1 cellular context compared by ENCODE assay signal in the genomic region with DNA sequence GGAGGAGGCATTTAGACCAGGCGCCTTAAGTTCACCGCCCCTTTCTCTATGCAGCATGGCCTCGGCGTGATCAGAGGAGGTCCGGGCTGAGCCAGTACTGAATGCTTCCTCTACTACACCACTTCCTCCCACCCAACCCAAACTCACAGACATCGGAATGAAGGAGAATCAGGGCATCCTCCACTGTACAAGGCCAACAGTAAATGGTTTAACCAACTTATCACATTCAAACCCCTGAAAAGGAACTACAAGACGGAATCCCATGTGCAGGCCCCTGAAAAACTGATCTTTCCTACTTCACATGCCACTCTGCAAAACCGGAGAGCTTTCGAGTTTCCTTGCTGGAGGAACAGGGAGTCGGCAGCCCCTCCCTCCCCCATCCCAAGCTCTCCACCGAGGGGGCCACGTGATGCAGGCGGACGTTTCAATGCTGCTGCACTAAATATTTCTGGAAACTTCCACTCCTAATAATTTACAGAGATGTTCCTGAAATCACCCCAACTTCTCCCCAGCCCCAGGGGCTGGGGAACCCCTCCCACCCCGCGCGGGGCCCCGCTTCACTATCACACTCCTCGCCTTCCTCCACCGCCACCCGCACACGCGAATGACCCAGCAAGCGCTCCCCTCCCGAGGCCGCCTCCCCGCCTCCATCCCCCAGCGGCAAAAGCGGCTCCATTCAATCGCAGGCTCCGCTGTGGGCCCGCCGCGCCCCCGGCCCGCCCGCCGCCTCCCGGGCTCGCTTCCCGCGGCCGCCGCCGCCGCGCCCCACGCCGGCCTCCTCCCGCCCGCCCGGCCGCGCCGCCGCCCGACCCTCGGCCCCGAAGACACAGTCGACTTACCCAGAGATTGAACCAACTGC.
A peak's percentile ranks its signal among the peaks of the same experiment; 100 is the strongest.
TF ChIP-seq lines count a peak whose summit lies in the region.

No MANE protein-coding gene starts in this region.

TF ChIP-seq in GM12878, 131 proteins besides CTCF, POLR2A, EP300 and RAD21 (continued from another document and continues in another):
- TF ChIP-seq, protein P1, sequence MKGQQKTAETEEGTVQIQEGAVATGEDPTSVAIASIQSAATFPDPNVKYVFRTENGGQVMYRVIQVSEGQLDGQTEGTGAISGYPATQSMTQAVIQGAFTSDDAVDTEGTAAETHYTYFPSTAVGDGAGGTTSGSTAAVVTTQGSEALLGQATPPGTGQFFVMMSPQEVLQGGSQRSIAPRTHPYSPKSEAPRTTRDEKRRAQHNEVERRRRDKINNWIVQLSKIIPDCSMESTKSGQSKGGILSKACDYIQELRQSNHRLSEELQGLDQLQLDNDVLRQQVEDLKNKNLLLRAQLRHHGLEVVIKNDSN (IDR thresholded peaks at IDR 0.05; ENCODE audit: borderline replicate concordance, extremely low read length, insufficient read depth, low read depth, low read length): peak; percentile 79
- TF ChIP-seq SREBF1 (IDR thresholded peaks at IDR 0.05; ENCODE audit: low read length) (no peak), RFX5 (IDR thresholded peaks at IDR 0.05; ENCODE audit: low read depth, low read length) (no peak), IRF4 (IDR thresholded peaks at IDR 0.05; ENCODE audit: low read depth, low read length) (no peak), BACH1 (IDR thresholded peaks at IDR 0.05; ENCODE audit: borderline replicate concordance) (no peak), PKNOX1 (IDR thresholded peaks at IDR 0.05) (no peak), NR2C1 (IDR thresholded peaks at IDR 0.05) (no peak), SIX5 (IDR thresholded peaks at IDR 0.05; ENCODE audit: low read depth, low read length, severe bottlenecking) (no peak), ZNF207 (IDR thresholded peaks at IDR 0.05; ENCODE audit: borderline replicate concordance) (0 out of 2 replicates have a peak, but pooled peaks have one; percentile 40), EGR1 (IDR thresholded peaks at IDR 0.05; ENCODE audit: borderline replicate concordance in 1 of 2, low read depth in 2 of 2, low read length in 2 of 2) (0 out of 3 replicates have a peak, but pooled peaks of 1 of the 2 experiments have one; percentile 14), TARDBP (IDR thresholded peaks at IDR 0.05; ENCODE audit: borderline replicate concordance) (no peak), NR2F1 (conservative IDR thresholded peaks at IDR 0.05) (no peak), ATF7 (IDR thresholded peaks at IDR 0.05; ENCODE audit: low read depth) (no peak), SMC3 (IDR thresholded peaks at IDR 0.05; ENCODE audit: borderline replicate concordance, low read length) (no peak), PBX3 (IDR thresholded peaks at IDR 0.05; ENCODE audit: insufficient replicate concordance, low read depth, low read length) (no peak), PAX5 (IDR thresholded peaks at IDR 0.05; ENCODE audit: borderline replicate concordance, low read depth, low read length) (no peak), TCF3 (IDR thresholded peaks at IDR 0.05; ENCODE audit: borderline replicate concordance, insufficient read depth, low read depth, low read length) (0 out of 2 replicates have a peak, but pooled peaks have one; percentile 24)
- TF ChIP-seq, protein P2, sequence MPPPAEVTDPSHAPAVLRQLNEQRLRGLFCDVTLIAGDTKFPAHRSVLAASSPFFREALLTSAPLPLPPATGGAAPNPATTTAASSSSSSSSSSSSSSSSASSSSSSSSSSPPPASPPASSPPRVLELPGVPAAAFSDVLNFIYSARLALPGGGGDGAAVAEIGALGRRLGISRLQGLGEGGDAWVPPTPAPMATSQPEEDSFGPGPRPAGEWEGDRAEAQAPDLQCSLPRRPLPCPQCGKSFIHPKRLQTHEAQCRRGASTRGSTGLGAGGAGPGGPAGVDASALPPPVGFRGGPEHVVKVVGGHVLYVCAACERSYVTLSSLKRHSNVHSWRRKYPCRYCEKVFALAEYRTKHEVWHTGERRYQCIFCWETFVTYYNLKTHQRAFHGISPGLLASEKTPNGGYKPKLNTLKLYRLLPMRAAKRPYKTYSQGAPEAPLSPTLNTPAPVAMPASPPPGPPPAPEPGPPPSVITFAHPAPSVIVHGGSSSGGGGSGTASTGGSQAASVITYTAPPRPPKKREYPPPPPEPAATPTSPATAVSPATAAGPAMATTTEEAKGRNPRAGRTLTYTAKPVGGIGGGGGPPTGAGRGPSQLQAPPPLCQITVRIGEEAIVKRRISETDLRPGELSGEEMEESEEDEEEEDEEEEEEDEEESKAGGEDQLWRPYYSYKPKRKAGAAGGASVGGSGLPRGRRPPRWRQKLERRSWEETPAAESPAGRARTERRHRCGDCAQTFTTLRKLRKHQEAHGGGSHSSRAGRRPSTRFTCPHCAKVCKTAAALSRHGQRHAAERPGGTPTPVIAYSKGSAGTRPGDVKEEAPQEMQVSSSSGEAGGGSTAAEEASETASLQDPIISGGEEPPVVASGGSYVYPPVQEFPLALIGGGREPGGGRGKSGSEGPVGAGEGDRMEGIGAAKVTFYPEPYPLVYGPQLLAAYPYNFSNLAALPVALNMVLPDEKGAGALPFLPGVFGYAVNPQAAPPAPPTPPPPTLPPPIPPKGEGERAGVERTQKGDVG (CRISPR knock-in tag; IDR thresholded peaks at IDR 0.05): no peak
- TF ChIP-seq, protein P3, sequence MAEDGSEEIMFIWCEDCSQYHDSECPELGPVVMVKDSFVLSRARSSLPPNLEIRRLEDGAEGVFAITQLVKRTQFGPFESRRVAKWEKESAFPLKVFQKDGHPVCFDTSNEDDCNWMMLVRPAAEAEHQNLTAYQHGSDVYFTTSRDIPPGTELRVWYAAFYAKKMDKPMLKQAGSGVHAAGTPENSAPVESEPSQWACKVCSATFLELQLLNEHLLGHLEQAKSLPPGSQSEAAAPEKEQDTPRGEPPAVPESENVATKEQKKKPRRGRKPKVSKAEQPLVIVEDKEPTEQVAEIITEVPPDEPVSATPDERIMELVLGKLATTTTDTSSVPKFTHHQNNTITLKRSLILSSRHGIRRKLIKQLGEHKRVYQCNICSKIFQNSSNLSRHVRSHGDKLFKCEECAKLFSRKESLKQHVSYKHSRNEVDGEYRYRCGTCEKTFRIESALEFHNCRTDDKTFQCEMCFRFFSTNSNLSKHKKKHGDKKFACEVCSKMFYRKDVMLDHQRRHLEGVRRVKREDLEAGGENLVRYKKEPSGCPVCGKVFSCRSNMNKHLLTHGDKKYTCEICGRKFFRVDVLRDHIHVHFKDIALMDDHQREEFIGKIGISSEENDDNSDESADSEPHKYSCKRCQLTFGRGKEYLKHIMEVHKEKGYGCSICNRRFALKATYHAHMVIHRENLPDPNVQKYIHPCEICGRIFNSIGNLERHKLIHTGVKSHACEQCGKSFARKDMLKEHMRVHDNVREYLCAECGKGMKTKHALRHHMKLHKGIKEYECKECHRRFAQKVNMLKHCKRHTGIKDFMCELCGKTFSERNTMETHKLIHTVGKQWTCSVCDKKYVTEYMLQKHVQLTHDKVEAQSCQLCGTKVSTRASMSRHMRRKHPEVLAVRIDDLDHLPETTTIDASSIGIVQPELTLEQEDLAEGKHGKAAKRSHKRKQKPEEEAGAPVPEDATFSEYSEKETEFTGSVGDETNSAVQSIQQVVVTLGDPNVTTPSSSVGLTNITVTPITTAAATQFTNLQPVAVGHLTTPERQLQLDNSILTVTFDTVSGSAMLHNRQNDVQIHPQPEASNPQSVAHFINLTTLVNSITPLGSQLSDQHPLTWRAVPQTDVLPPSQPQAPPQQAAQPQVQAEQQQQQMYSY (CRISPR knock-in tag; IDR thresholded peaks at IDR 0.05): no peak
- TF ChIP-seq, protein P4, sequence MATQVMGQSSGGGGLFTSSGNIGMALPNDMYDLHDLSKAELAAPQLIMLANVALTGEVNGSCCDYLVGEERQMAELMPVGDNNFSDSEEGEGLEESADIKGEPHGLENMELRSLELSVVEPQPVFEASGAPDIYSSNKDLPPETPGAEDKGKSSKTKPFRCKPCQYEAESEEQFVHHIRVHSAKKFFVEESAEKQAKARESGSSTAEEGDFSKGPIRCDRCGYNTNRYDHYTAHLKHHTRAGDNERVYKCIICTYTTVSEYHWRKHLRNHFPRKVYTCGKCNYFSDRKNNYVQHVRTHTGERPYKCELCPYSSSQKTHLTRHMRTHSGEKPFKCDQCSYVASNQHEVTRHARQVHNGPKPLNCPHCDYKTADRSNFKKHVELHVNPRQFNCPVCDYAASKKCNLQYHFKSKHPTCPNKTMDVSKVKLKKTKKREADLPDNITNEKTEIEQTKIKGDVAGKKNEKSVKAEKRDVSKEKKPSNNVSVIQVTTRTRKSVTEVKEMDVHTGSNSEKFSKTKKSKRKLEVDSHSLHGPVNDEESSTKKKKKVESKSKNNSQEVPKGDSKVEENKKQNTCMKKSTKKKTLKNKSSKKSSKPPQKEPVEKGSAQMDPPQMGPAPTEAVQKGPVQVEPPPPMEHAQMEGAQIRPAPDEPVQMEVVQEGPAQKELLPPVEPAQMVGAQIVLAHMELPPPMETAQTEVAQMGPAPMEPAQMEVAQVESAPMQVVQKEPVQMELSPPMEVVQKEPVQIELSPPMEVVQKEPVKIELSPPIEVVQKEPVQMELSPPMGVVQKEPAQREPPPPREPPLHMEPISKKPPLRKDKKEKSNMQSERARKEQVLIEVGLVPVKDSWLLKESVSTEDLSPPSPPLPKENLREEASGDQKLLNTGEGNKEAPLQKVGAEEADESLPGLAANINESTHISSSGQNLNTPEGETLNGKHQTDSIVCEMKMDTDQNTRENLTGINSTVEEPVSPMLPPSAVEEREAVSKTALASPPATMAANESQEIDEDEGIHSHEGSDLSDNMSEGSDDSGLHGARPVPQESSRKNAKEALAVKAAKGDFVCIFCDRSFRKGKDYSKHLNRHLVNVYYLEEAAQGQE (IDR thresholded peaks at IDR 0.05; ENCODE audit: low read depth, low read length): peak; percentile 55; the same call in 1 of the 2 replicates
- TF ChIP-seq, protein P5, sequence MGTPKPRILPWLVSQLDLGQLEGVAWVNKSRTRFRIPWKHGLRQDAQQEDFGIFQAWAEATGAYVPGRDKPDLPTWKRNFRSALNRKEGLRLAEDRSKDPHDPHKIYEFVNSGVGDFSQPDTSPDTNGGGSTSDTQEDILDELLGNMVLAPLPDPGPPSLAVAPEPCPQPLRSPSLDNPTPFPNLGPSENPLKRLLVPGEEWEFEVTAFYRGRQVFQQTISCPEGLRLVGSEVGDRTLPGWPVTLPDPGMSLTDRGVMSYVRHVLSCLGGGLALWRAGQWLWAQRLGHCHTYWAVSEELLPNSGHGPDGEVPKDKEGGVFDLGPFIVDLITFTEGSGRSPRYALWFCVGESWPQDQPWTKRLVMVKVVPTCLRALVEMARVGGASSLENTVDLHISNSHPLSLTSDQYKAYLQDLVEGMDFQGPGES (IDR thresholded peaks at IDR 0.05): no peak
- TF ChIP-seq, protein P6, sequence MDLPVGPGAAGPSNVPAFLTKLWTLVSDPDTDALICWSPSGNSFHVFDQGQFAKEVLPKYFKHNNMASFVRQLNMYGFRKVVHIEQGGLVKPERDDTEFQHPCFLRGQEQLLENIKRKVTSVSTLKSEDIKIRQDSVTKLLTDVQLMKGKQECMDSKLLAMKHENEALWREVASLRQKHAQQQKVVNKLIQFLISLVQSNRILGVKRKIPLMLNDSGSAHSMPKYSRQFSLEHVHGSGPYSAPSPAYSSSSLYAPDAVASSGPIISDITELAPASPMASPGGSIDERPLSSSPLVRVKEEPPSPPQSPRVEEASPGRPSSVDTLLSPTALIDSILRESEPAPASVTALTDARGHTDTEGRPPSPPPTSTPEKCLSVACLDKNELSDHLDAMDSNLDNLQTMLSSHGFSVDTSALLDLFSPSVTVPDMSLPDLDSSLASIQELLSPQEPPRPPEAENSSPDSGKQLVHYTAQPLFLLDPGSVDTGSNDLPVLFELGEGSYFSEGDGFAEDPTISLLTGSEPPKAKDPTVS (IDR thresholded peaks at IDR 0.05; ENCODE audit: low read depth, low read length): peak; percentile 75
- TF ChIP-seq, protein P7, sequence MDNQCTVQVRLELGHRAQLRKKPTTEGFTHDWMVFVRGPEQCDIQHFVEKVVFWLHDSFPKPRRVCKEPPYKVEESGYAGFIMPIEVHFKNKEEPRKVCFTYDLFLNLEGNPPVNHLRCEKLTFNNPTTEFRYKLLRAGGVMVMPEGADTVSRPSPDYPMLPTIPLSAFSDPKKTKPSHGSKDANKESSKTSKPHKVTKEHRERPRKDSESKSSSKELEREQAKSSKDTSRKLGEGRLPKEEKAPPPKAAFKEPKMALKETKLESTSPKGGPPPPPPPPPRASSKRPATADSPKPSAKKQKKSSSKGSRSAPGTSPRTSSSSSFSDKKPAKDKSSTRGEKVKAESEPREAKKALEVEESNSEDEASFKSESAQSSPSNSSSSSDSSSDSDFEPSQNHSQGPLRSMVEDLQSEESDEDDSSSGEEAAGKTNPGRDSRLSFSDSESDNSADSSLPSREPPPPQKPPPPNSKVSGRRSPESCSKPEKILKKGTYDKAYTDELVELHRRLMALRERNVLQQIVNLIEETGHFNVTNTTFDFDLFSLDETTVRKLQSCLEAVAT (IDR thresholded peaks at IDR 0.05): peak; percentile 74
- TF ChIP-seq, protein P8, sequence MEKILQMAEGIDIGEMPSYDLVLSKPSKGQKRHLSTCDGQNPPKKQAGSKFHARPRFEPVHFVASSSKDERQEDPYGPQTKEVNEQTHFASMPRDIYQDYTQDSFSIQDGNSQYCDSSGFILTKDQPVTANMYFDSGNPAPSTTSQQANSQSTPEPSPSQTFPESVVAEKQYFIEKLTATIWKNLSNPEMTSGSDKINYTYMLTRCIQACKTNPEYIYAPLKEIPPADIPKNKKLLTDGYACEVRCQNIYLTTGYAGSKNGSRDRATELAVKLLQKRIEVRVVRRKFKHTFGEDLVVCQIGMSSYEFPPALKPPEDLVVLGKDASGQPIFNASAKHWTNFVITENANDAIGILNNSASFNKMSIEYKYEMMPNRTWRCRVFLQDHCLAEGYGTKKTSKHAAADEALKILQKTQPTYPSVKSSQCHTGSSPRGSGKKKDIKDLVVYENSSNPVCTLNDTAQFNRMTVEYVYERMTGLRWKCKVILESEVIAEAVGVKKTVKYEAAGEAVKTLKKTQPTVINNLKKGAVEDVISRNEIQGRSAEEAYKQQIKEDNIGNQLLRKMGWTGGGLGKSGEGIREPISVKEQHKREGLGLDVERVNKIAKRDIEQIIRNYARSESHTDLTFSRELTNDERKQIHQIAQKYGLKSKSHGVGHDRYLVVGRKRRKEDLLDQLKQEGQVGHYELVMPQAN (conservative IDR thresholded peaks at IDR 0.05): peak; percentile 80
